Comparison of ENCODE assay signal across 35 cellular contexts in the genomic region with DNA sequence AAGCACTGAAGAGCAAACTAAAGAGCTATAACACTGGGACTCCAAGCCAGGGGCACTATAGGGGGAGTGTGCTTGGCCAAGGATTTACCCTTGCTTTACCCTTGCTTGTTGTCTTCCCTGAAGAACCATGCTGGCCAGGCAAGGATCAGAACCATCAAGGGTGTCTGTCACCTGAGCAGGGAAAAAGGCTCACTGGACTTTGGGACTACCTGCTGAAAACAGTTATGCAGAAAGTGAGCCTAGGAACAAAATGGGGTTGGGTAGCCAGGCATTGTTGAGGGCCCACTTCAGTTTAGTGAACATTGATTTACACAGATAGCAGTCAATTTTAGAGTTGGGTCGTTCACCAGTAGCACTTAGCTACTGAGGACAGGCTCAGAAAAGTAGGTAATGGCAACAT. TPM values are rescaled to one million over a fixed set of nuclear protein-coding genes. Genes with fewer than 3 reads are reported as not detected.
"Had no signal": no experiment of that assay in that cellular context is flagged by ENCODE, and none has a peak within 500 bp of the region (broad histone marks: within the 10 kb centered on the region; RNA-seq: fewer than 3 reads in every experiment).

No MANE protein-coding gene starts in this region.

- ATAC-seq: activated CD4-positive, alpha-beta T cell treated with anti-CD3 and anti-CD28 coated beads for 36 hours; activated CD8-positive, alpha-beta memory T cell treated with anti-CD3 and anti-CD28 coated beads, Interleukin-2, amount 10 ng/mL, durations not matched to agents 7 days and 5 days; activated CD8-positive, alpha-beta T cell treated with anti-CD3 and anti-CD28 coated beads, Interleukin-2, amount 10 ng/mL, durations not matched to agents 7 days and 5 days; activated naive CD8-positive, alpha-beta T cell treated with anti-CD3 and anti-CD28 coated beads, Interleukin-2, amount 50 U/mL, for 24 hours; body of pancreas; effector memory CD8-positive, alpha-beta T cell had no signal

- H3K4me3 ChIP-seq: adrenal gland, body of pancreas, cardiac muscle cell had no signal

- FAIRE-seq: colon, endothelial cell of umbilical vein, frontal cortex had no signal

- H3K27me3 ChIP-seq: adrenal gland, body of pancreas, cardiac muscle cell had no signal

- DNase-seq: activated CD4-positive, alpha-beta memory T cell treated with anti-CD3 and anti-CD28 coated beads for 36 hours; activated CD4-positive, alpha-beta T cell treated with anti-CD3 and anti-CD28 coated beads for 36 hours; activated CD4-positive, alpha-beta T cell treated with anti-CD3 and anti-CD28 coated beads, Interleukin-2, amount 10 ng/mL, durations not matched to agents 24 days and 14 days; activated CD4-positive, CD25-positive, alpha-beta regulatory T cell; activated CD4-positive, CD25-positive, alpha-beta regulatory T cell treated with anti-CD3 and anti-CD28 coated beads, Interleukin-2, amount 50 U/mL, for 72 hours; activated CD8-positive, alpha-beta memory T cell treated with anti-CD3 and anti-CD28 coated beads, Interleukin-2, amount 10 ng/mL, durations not matched to agents 7 days and 5 days; activated CD8-positive, alpha-beta memory T cell treated with anti-CD3 and anti-CD28 coated beads, Interleukin-2, amount 50 U/mL, for 4 hours; activated CD8-positive, alpha-beta T cell treated with anti-CD3 and anti-CD28 coated beads, Interleukin-2, amount 10 ng/mL, durations not matched to agents 7 days and 5 days; activated effector memory CD4-positive, alpha-beta T cell treated with anti-CD3 and anti-CD28 coated beads, Interleukin-2, amount 50 U/mL, for 16 hours; activated naive CD4-positive, alpha-beta T cell treated with anti-CD3 and anti-CD28 coated beads for 36 hours; activated naive CD8-positive, alpha-beta T cell treated with anti-CD3 and anti-CD28 coated beads for 36 hours; activated naive CD8-positive, alpha-beta T cell treated with anti-CD3 and anti-CD28 coated beads, Interleukin-2, amount 50 U/mL, for 24 hours; activated T-cell treated with anti-CD3 and anti-CD28 coated beads, Interleukin-2, amount 50 U/mL, for 1 hour; activated T-cell treated with anti-CD3 and anti-CD28 coated beads, Interleukin-2, amount 50 U/mL, for 48 hours; adrenal gland; amygdala; aorta; body of pancreas; central memory CD4-positive, alpha-beta T cell; cortex of kidney; dermis blood vessel endothelial cell; effector CD4-positive, alpha-beta T cell; effector memory CD8-positive, alpha-beta T cell; foreskin fibroblast; T-helper 2 cell had no signal

- H3K9me3 Mint-ChIP-seq: activated CD4-positive, alpha-beta T cell treated with anti-CD3 and anti-CD28 coated beads, Interleukin-2, amount 10 ng/mL, durations not matched to agents 24 days and 14 days; activated naive CD4-positive, alpha-beta T cell treated with anti-CD3 and anti-CD28 coated beads for 36 hours; activated naive CD4-positive, alpha-beta T cell treated with anti-CD3 and anti-CD28 coated beads, Interleukin-2, amount 50 U/mL, for 24 hours; activated T-helper 1 cell treated with anti-CD3 and anti-CD28 coated beads, Interleukin-12 subunit alpha, Interleukin-12 subunit beta, Interleukin-2, Interleukin-4 antibody, amounts not matched to agents 30 ng/mL and 10 ng/mL and 1 ng/mL, durations not matched to agents 14 hours and 24 hours and 36 hours; effector memory CD8-positive, alpha-beta T cell had no signal

- H3K36me3 ChIP-seq: adrenal gland, cardiac muscle cell had no signal

- H3K4me1 Mint-ChIP-seq: activated CD4-positive, alpha-beta T cell treated with anti-CD3 and anti-CD28 coated beads for 36 hours; activated CD4-positive, alpha-beta T cell treated with anti-CD3 and anti-CD28 coated beads, Interleukin-2, amount 10 ng/mL, durations not matched to agents 24 days and 14 days; activated CD8-positive, alpha-beta memory T cell treated with anti-CD3 and anti-CD28 coated beads, Interleukin-2, amount 10 ng/mL, durations not matched to agents 7 days and 5 days; activated naive CD4-positive, alpha-beta T cell treated with anti-CD3 and anti-CD28 coated beads, Interleukin-2, amount 50 U/mL, for 24 hours; activated naive CD8-positive, alpha-beta T cell treated with anti-CD3 and anti-CD28 coated beads for 36 hours; activated naive CD8-positive, alpha-beta T cell treated with anti-CD3 and anti-CD28 coated beads, Interleukin-2, amount 50 U/mL, for 24 hours had no signal

- H3K27ac ChIP-seq: adrenal gland, body of pancreas, cardiac muscle cell, epithelial cell of prostate had no signal

- H3K4me1 ChIP-seq: adrenal gland had no signal

- H3K4me3 Mint-ChIP-seq: activated CD4-positive, alpha-beta memory T cell treated with anti-CD3 and anti-CD28 coated beads for 36 hours; activated CD4-positive, alpha-beta T cell treated with anti-CD3 and anti-CD28 coated beads for 36 hours; activated CD4-positive, alpha-beta T cell treated with anti-CD3 and anti-CD28 coated beads, Interleukin-2, amount 10 ng/mL, durations not matched to agents 24 days and 14 days; activated CD8-positive, alpha-beta memory T cell treated with anti-CD3 and anti-CD28 coated beads, Interleukin-2, amount 10 ng/mL, durations not matched to agents 7 days and 5 days; activated CD8-positive, alpha-beta T cell treated with anti-CD3 and anti-CD28 coated beads, Interleukin-2, amount 10 ng/mL, durations not matched to agents 7 days and 5 days; activated naive CD4-positive, alpha-beta T cell treated with anti-CD3 and anti-CD28 coated beads for 36 hours; activated naive CD4-positive, alpha-beta T cell treated with anti-CD3 and anti-CD28 coated beads, Interleukin-2, amount 50 U/mL, for 24 hours; activated naive CD8-positive, alpha-beta T cell treated with anti-CD3 and anti-CD28 coated beads for 36 hours; activated naive CD8-positive, alpha-beta T cell treated with anti-CD3 and anti-CD28 coated beads, Interleukin-2, amount 50 U/mL, for 24 hours; activated T-helper 1 cell treated with anti-CD3 and anti-CD28 coated beads, Interleukin-12 subunit alpha, Interleukin-12 subunit beta, Interleukin-2, Interleukin-4 antibody, amounts not matched to agents 30 ng/mL and 10 ng/mL and 1 ng/mL, durations not matched to agents 14 hours and 24 hours and 36 hours; effector memory CD8-positive, alpha-beta T cell had no signal

- H3K27ac Mint-ChIP-seq: activated CD4-positive, alpha-beta memory T cell treated with anti-CD3 and anti-CD28 coated beads for 36 hours; activated CD4-positive, alpha-beta T cell treated with anti-CD3 and anti-CD28 coated beads for 36 hours; activated CD4-positive, alpha-beta T cell treated with anti-CD3 and anti-CD28 coated beads, Interleukin-2, amount 10 ng/mL, durations not matched to agents 24 days and 14 days; activated CD8-positive, alpha-beta memory T cell treated with anti-CD3 and anti-CD28 coated beads, Interleukin-2, amount 10 ng/mL, durations not matched to agents 7 days and 5 days; activated CD8-positive, alpha-beta T cell treated with anti-CD3 and anti-CD28 coated beads, Interleukin-2, amount 10 ng/mL, durations not matched to agents 7 days and 5 days; activated naive CD4-positive, alpha-beta T cell treated with anti-CD3 and anti-CD28 coated beads for 36 hours; activated naive CD8-positive, alpha-beta T cell treated with anti-CD3 and anti-CD28 coated beads for 36 hours; activated naive CD8-positive, alpha-beta T cell treated with anti-CD3 and anti-CD28 coated beads, Interleukin-2, amount 50 U/mL, for 24 hours; activated T-helper 1 cell treated with anti-CD3 and anti-CD28 coated beads, Interleukin-12 subunit alpha, Interleukin-12 subunit beta, Interleukin-2, Interleukin-4 antibody, amounts not matched to agents 30 ng/mL and 10 ng/mL and 1 ng/mL, durations not matched to agents 14 hours and 24 hours and 36 hours; activated T-helper 2 cell treated with anti-CD3 and anti-CD28 coated beads, Interferon-gamma antibody, Interleukin-2, Interleukin-4, amounts not matched to agents 10 μg/mL and 5 μg/mL and 100 μg/mL, durations not matched to agents 14 hours and 24 hours and 36 hours; effector memory CD8-positive, alpha-beta T cell had no signal

- H3K36me3 Mint-ChIP-seq: activated CD4-positive, alpha-beta memory T cell treated with anti-CD3 and anti-CD28 coated beads for 36 hours; activated CD8-positive, alpha-beta memory T cell treated with anti-CD3 and anti-CD28 coated beads, Interleukin-2, amount 10 ng/mL, durations not matched to agents 7 days and 5 days; activated naive CD4-positive, alpha-beta T cell treated with anti-CD3 and anti-CD28 coated beads, Interleukin-2, amount 50 U/mL, for 24 hours; activated naive CD8-positive, alpha-beta T cell treated with anti-CD3 and anti-CD28 coated beads for 36 hours had no signal

- H3K9me3 ChIP-seq: body of pancreas had no signal

RNA-seq across cellular contexts. Expression of a gene that starts 8.0 kb away (rescaled TPM):
- total RNA-seq: activated CD4-positive, alpha-beta memory T cell treated with anti-CD3 and anti-CD28 coated beads for 36 hours; activated CD4-positive, alpha-beta T cell treated with anti-CD3 and anti-CD28 coated beads for 36 hours; activated CD4-positive, alpha-beta T cell treated with anti-CD3 and anti-CD28 coated beads, Interleukin-2, amount 10 ng/mL, durations not matched to agents 24 days and 14 days; activated CD8-positive, alpha-beta memory T cell treated with anti-CD3 and anti-CD28 coated beads for 36 hours; activated CD8-positive, alpha-beta memory T cell treated with anti-CD3 and anti-CD28 coated beads, Interleukin-2, amount 10 ng/mL, durations not matched to agents 7 days and 5 days; activated CD8-positive, alpha-beta T cell treated with anti-CD3 and anti-CD28 coated beads, Interleukin-2, amount 10 ng/mL, durations not matched to agents 7 days and 5 days; activated naive CD4-positive, alpha-beta T cell treated with anti-CD3 and anti-CD28 coated beads for 36 hours; activated naive CD8-positive, alpha-beta T cell treated with anti-CD3 and anti-CD28 coated beads for 36 hours; activated T-helper 1 cell treated with anti-CD3 and anti-CD28 coated beads, Interleukin-12 subunit alpha, Interleukin-12 subunit beta, Interleukin-2, Interleukin-4 antibody, amounts not matched to agents 30 ng/mL and 10 ng/mL and 1 ng/mL, durations not matched to agents 14 hours and 24 hours and 36 hours; activated T-helper 2 cell treated with anti-CD3 and anti-CD28 coated beads, Interferon-gamma antibody, Interleukin-2, Interleukin-4, amounts not matched to agents 10 μg/mL and 5 μg/mL and 100 μg/mL, durations not matched to agents 14 hours and 24 hours and 36 hours; aorta; cardiac muscle cell; T-helper 1 cell treated with Interleukin-12 subunit alpha and Interleukin-12 subunit beta and Interleukin-4 antibody, amounts not matched to agents 30 ng/mL and 1 ng/mL, for 36 hours had no signal
- polyA plus RNA-seq: cardiac muscle cell had no signal
